Comparison of ENCODE assay signal across 20 cellular contexts in genomic region chr7:134787720-134788119, GRCh38. TPM values are rescaled to one million over a fixed set of nuclear protein-coding genes. Genes with fewer than 3 reads are reported as not detected.
A peak's percentile ranks its signal among the peaks of the same experiment; 100 is the strongest.
DNase-seq lines count a peak whose midpoint lies in the region; ATAC-seq and TF ChIP-seq lines count a peak whose summit lies in the region.
"Had no signal": no experiment of that assay in that cellular context is flagged by ENCODE, and none has a peak within 500 bp of the region (broad histone marks: within the 10 kb centered on the region; RNA-seq: fewer than 3 reads in every experiment).

No MANE protein-coding gene starts in this region.

- H4K91ac ChIP-seq in trophoblast cell (ENCODE audit: low read depth, low read length), result no peak overlapping the region

- peaks cover 25% of the 10 kb centered on the region for H3K79me2 ChIP-seq in trophoblast cell (ENCODE audit: control insufficient read depth, insufficient read depth, low read length, poor library complexity)

- no peaks in the 10 kb centered on the region for H3K36me3 Mint-ChIP-seq in CD14-positive monocyte
- H3K36me3 Mint-ChIP-seq: activated CD4-positive, alpha-beta memory T cell treated with anti-CD3 and anti-CD28 coated beads for 36 hours; stimulated activated naive B cell treated with anti-CD40 and anti-IgM and Interleukin-4, amounts not matched to agents 10 μg/mL and 1 μg/mL and 100 μg/mL, for 72 hours had no signal

- TF ChIP-seq EP300 in gastroesophageal sphincter (IDR thresholded peaks at IDR 0.05), result no peak

- DNase-seq in cardiac muscle cell (ENCODE audit: low read depth in 1 of 2, low spot score in 1 of 2) (no peak), cardiac septum (ENCODE audit: low spot score) (no peak), trophoblast cell (peak in 1 of 2 donors; percentile 35), CD14-positive monocyte (ENCODE audit: low spot score) (no peak), NK-92 (lab: John Stamatoyannopoulos, UW; ENCODE audit: unreplicated experiment) (no peak), NCI-H1417 (lab: John Stamatoyannopoulos, UW) (no peak), NCI-H446 (lab: John Stamatoyannopoulos, UW) (no peak)
- DNase-seq: activated CD4-positive, alpha-beta memory T cell treated with anti-CD3 and anti-CD28 coated beads for 36 hours; activated naive CD4-positive, alpha-beta T cell; anterior cingulate cortex; cortex of kidney; foreskin melanocyte; NCI-H1048; NCI-H2081; NCI-H524; retina; SJCRH30; stimulated activated naive B cell treated with anti-CD40 and anti-IgM and Interleukin-4, amounts not matched to agents 10 μg/mL and 1 μg/mL and 100 μg/mL, for 72 hours; upper lobe of right lung had no signal

- H2BK120ac ChIP-seq in trophoblast cell (ENCODE audit: insufficient read depth, low read length, poor library complexity), result no peak overlapping the region

- no peak for TF ChIP-seq CTCF in cardiac muscle cell (IDR thresholded peaks at IDR 0.05; ENCODE audit: low read depth, low read length)
- TF ChIP-seq CTCF in gastroesophageal sphincter (IDR thresholded peaks at IDR 0.05), result no peak
- TF ChIP-seq CTCF in CD14-positive monocyte (IDR thresholded peaks at IDR 0.05), result no peak

- H2BK5ac ChIP-seq in trophoblast cell (ENCODE audit: low read depth, low read length, poor library complexity), result no peak overlapping the region

- H3K27ac Mint-ChIP-seq in CD14-positive monocyte, result no peak overlapping the region
- H3K27ac Mint-ChIP-seq: activated CD4-positive, alpha-beta memory T cell treated with anti-CD3 and anti-CD28 coated beads for 36 hours; stimulated activated naive B cell treated with anti-CD40 and anti-IgM and Interleukin-4, amounts not matched to agents 10 μg/mL and 1 μg/mL and 100 μg/mL, for 72 hours had no signal

- peak overlapping the region; percentile 92 for H3K4ac ChIP-seq in trophoblast cell (ENCODE audit: low read depth, low read length)

- no peak overlapping the region for H2AFZ ChIP-seq in trophoblast cell (ENCODE audit: insufficient read depth, low read length, poor library complexity)

- H3K9me3 ChIP-seq in cardiac muscle cell (ENCODE audit: low read depth) (no peaks in the 10 kb centered on the region), gastroesophageal sphincter (no peaks in the 10 kb centered on the region), trophoblast cell (ENCODE audit: insufficient read depth, low read depth, low read length) (peaks cover 2% of the 10 kb centered on the region)
- H3K9me3 ChIP-seq: upper lobe of right lung had no signal

- H3K36me3 ChIP-seq in cardiac muscle cell (no peaks in the 10 kb centered on the region), gastroesophageal sphincter (peaks cover 0 to 7% of the 10 kb centered on the region in 2 donors), trophoblast cell (ENCODE audit: control insufficient read depth in 1 of 2, insufficient read depth in 2 of 2, low read length in 2 of 2) (peaks cover 13 to 28% of the 10 kb centered on the region in 2 experiments)
- H3K36me3 ChIP-seq: SJCRH30, upper lobe of right lung had no signal

- H3K9ac ChIP-seq in trophoblast cell (ENCODE audit: low read length), result no peak overlapping the region

- H3K27me3 Mint-ChIP-seq in CD14-positive monocyte (ENCODE audit: low read depth in 3 of 3), result peaks cover 2 to 6% (median 2%) of the 10 kb centered on the region in 3 donors

- no peak overlapping the region for H3K4me3 Mint-ChIP-seq in CD14-positive monocyte
- H3K4me3 Mint-ChIP-seq: activated CD4-positive, alpha-beta memory T cell treated with anti-CD3 and anti-CD28 coated beads for 36 hours; stimulated activated naive B cell treated with anti-CD40 and anti-IgM and Interleukin-4, amounts not matched to agents 10 μg/mL and 1 μg/mL and 100 μg/mL, for 72 hours had no signal

- no peak overlapping the region for H3K18ac ChIP-seq in trophoblast cell (ENCODE audit: low read length)

- H3K79me1 ChIP-seq in trophoblast cell (ENCODE audit: low read length), result peaks cover 5% of the 10 kb centered on the region

- H4K12ac ChIP-seq in trophoblast cell (ENCODE audit: low read depth, low read length), result no peak overlapping the region

- no peak overlapping the region for H3K4me2 ChIP-seq in trophoblast cell (ENCODE audit: low read length)

- peak overlapping the region; percentile 24 for H3K27ac ChIP-seq in cardiac muscle cell
- H3K27ac ChIP-seq in gastroesophageal sphincter, result peak overlapping the region; percentile 75 to 98 (median 92)
- no peak overlapping the region for H3K27ac ChIP-seq in trophoblast cell (ENCODE audit: low read depth, low read length)
- H3K27ac ChIP-seq: SJCRH30, upper lobe of right lung had no signal

- WGBS in gastroesophageal sphincter (ENCODE audit: low coverage in 1 of 2), 2 donors, result 4 to 48% methylated on average over 3 of the region's 3 CpGs
- no CpG with 5 or more reads among the region's 3 CpGs for WGBS in trophoblast cell (ENCODE audit: extremely low coverage, insufficient coverage, insufficient read length)

- H3K4me1 Mint-ChIP-seq in CD14-positive monocyte, result no peaks in the 10 kb centered on the region

- H4K8ac ChIP-seq in trophoblast cell (ENCODE audit: low read depth, low read length), result no peak overlapping the region

- H3K14ac ChIP-seq in trophoblast cell (ENCODE audit: low read length), result no peak overlapping the region

- no peak for TF ChIP-seq POLR2A in gastroesophageal sphincter (IDR thresholded peaks at IDR 0.05)

- H3K23ac ChIP-seq in trophoblast cell (ENCODE audit: low read length), result no peak overlapping the region

- H3K4me1 ChIP-seq in cardiac muscle cell (ENCODE audit: low read depth), result peaks cover 22% of the 10 kb centered on the region
- H3K4me1 ChIP-seq in gastroesophageal sphincter, result peaks cover 6 to 88% (median 30%) of the 10 kb centered on the region in 3 donors
- peaks cover 11 to 30% of the 10 kb centered on the region in 2 experiments for H3K4me1 ChIP-seq in trophoblast cell (ENCODE audit: control insufficient read depth in 1 of 2, insufficient read depth in 2 of 2, low read length in 2 of 2)
- H3K4me1 ChIP-seq: SJCRH30 had no signal

- intact Hi-C loops in cardiac septum (cut with DNase I) (no loop called here), CD14-positive monocyte (cut with micrococcal nuclease) (no loop called here)

- H3K4me3 ChIP-seq in cardiac muscle cell (no peak overlapping the region), gastroesophageal sphincter (peak overlapping the region in 1 of 2 donors; percentile 29), trophoblast cell (ENCODE audit: low read depth, low read length) (no peak overlapping the region)
- H3K4me3 ChIP-seq: SJCRH30, upper lobe of right lung had no signal

- H2BK12ac ChIP-seq in trophoblast cell (ENCODE audit: low read length), result no peak overlapping the region

- peaks cover 0 to 9% (median 3%) of the 10 kb centered on the region in 7 donors for H3K9me3 Mint-ChIP-seq in CD14-positive monocyte
- H3K9me3 Mint-ChIP-seq: activated CD4-positive, alpha-beta memory T cell treated with anti-CD3 and anti-CD28 coated beads for 36 hours had no signal

- H2AK5ac ChIP-seq in trophoblast cell (ENCODE audit: low read length), result no peak overlapping the region

- H3K27me3 ChIP-seq in cardiac muscle cell (no peaks in the 10 kb centered on the region), gastroesophageal sphincter (no peaks in the 10 kb centered on the region), trophoblast cell (ENCODE audit: insufficient read depth, low read length) (no peaks in the 10 kb centered on the region)
- H3K27me3 ChIP-seq: SJCRH30, upper lobe of right lung had no signal

- ATAC-seq in gastroesophageal sphincter, result no peak
- ATAC-seq: stimulated activated naive B cell treated with anti-CD40 and anti-IgM and Interleukin-4, amounts not matched to agents 10 μg/mL and 1 μg/mL and 100 μg/mL, for 72 hours; upper lobe of right lung had no signal

RNA-seq across cellular contexts. Expression of gene CALD1, which starts 8.3 kb away (rescaled TPM):
- total RNA-seq in cardiac muscle cell (22.6 and 29.3 TPM in 2 replicates), cardiac septum (237 TPM), gastroesophageal sphincter (1,000 to 10,000 TPM; 1,513 to 2,575 (median 1,808) TPM)
- polyA plus RNA-seq in cardiac muscle cell (73.8 and 135 TPM in 2 replicates), CD14-positive monocyte (under 1 TPM in 1 of 2 donors, not detected in 1; 0.18 TPM)
- 510 and 518 TPM in 2 replicates for polyA plus RNA-seq in trophoblast cell (2013)
